ENCODE assay signal across 2 cellular contexts in genomic region chr3:141392018-141392370, GRCh38.
TF ChIP-seq lines count a peak whose summit lies in the region.

No MANE protein-coding gene starts in this region.

TF ChIP-seq in HepG2, 621 proteins besides CTCF, POLR2A, EP300 and RAD21:
- no peak for TF ChIP-seq E2F5 (CRISPR knock-in tag; conservative IDR thresholded peaks at IDR 0.05)
- TF ChIP-seq MNT (IDR thresholded peaks at IDR 0.05), result no peak
- no peak for TF ChIP-seq ZNF367 (CRISPR knock-in tag; IDR thresholded peaks at IDR 0.05; ENCODE audit: borderline replicate concordance)
- no peak for TF ChIP-seq ATAD3A (CRISPR knock-in tag; IDR thresholded peaks at IDR 0.05)
- TF ChIP-seq HNF4G (IDR thresholded peaks at IDR 0.05; ENCODE audit: borderline replicate concordance, low read depth, low read length), result no peak
- TF ChIP-seq HNF4G (CRISPR knock-in tag; IDR thresholded peaks at IDR 0.05; ENCODE audit: borderline replicate concordance, low read depth), result no peak
- no peak for TF ChIP-seq ZBTB34 (CRISPR knock-in tag; IDR thresholded peaks at IDR 0.05)
- TF ChIP-seq ZNF776 (CRISPR knock-in tag; IDR thresholded peaks at IDR 0.05), result no peak
- no peak for TF ChIP-seq ATF7-NPFF (CRISPR knock-in tag; IDR thresholded peaks at IDR 0.05; ENCODE audit: low read depth)
- no peak for TF ChIP-seq ZNF605 (CRISPR knock-in tag; IDR thresholded peaks at IDR 0.05)
- TF ChIP-seq KMT2A (CRISPR knock-in tag; IDR thresholded peaks at IDR 0.05), result no peak
- TF ChIP-seq KDM1A (CRISPR knock-in tag; IDR thresholded peaks at IDR 0.05), result no peak
- no peak for TF ChIP-seq JUNB (CRISPR knock-in tag; IDR thresholded peaks at IDR 0.05; ENCODE audit: borderline replicate concordance)
- TF ChIP-seq HDAC2 (CRISPR knock-in tag; IDR thresholded peaks at IDR 0.05), result no peak
- no peak for TF ChIP-seq MAX (IDR thresholded peaks at IDR 0.05)
- no peak for TF ChIP-seq ZMAT3 (CRISPR knock-in tag; conservative IDR thresholded peaks at IDR 0.05)
- TF ChIP-seq NR2F2 (IDR thresholded peaks at IDR 0.05; ENCODE audit: borderline replicate concordance, low read depth), result no peak
- TF ChIP-seq MLLT10 (CRISPR knock-in tag; IDR thresholded peaks at IDR 0.05), result no peak
- no peak for TF ChIP-seq RCOR2 (CRISPR knock-in tag; IDR thresholded peaks at IDR 0.05)

TF ChIP-seq in K562, 482 proteins besides CTCF, POLR2A, EP300 and RAD21:
- TF ChIP-seq NR2C2 (CRISPR knock-in tag; IDR thresholded peaks at IDR 0.05) (no peak), NR2C2 (tag; IDR thresholded peaks at IDR 0.05) (0 out of 2 replicates have a peak, but pooled peaks have one; percentile 6), FOXP1 (CRISPR knock-in tag; IDR thresholded peaks at IDR 0.05) (no peak)
